ENCODE assay signal across 24 cellular contexts in genomic region chr1:95179205-95180001, GRCh38. TPM values are rescaled to one million over a fixed set of nuclear protein-coding genes. Genes with fewer than 3 reads are reported as not detected.
DNase-seq lines count a peak whose midpoint lies in the region; ATAC-seq, FAIRE-seq and TF ChIP-seq lines count a peak whose summit lies in the region.
"Had no signal": no experiment of that assay in that cellular context is flagged by ENCODE, and none has a peak within 500 bp of the region (broad histone marks: within the 10 kb centered on the region; RNA-seq: fewer than 3 reads in every experiment).

No MANE protein-coding gene starts in this region.

- 47% methylated on average over 2 of the region's 2 CpGs for WGBS in liver
- 100% methylated on average over 2 of the region's 2 CpGs for WGBS in HepG2 (ENCODE audit: low lambda C conversion rate)
- WGBS in aorta, 2 donors = 8 to 11% methylated on average over 2 of the region's 2 CpGs
- WGBS in GM23248 (ENCODE audit: low coverage in 1 of 2, low lambda C conversion rate in 2 of 2, missing lambda C conversion rate in 2 of 2), 2 experiments = 38 to 44% methylated on average over 2 of the region's 2 CpGs
- 56% methylated on average over 2 of the region's 2 CpGs for WGBS in hepatocyte (ENCODE audit: low lambda C conversion rate, missing lambda C conversion rate)

- H3K36me3 ChIP-seq in liver (ENCODE audit: control insufficient read depth in 4 of 4, insufficient read depth in 3 of 4, low read depth in 1 of 4, low read length in 3 of 4) (peaks cover 3 to 13% (median 8%) of the 10 kb centered on the region in 4 donors), HepG2 (replicated peaks in 1 of 2; ENCODE audit: control insufficient read depth in 1 of 2, insufficient read depth in 2 of 2, low read length in 2 of 2) (peaks cover 0 to 10% of the 10 kb centered on the region in 2 experiments; a peak in 1 of 5 replicates), WERI-Rb-1 (no peaks in the 10 kb centered on the region), aorta (ENCODE audit: control insufficient read depth in 1 of 2, insufficient read depth in 2 of 2, low read length in 1 of 2) (no peaks in the 10 kb centered on the region), GM23248 (ENCODE audit: low read depth) (no peaks in the 10 kb centered on the region), hepatocyte (replicated peaks; ENCODE audit: insufficient read depth, low read depth) (no peaks in the 10 kb centered on the region)
- H3K36me3 ChIP-seq: BLaER1, ovary had no signal

- intact Hi-C loops in HepG2 (cut with micrococcal nuclease; ENCODE audit: unreplicated experiment) = no loop called here
- intact Hi-C loops in left cardiac atrium (cut with DNase I) = no loop called here
- intact Hi-C loops in aorta (cut with DNase I) = no loop called here

- DNase-seq in HepG2 (ENCODE audit: low spot score) (no peak), WERI-Rb-1 (peak; percentile 63), left cardiac atrium (no peak), aorta (no peak), GM23248 (no peak), hepatocyte (ENCODE audit: low spot score) (no peak)
- DNase-seq: activated CD4-positive, alpha-beta T cell treated with anti-CD3 and anti-CD28 coated beads, Interleukin-2, amount 50 U/mL, for 4 hours; activated CD8-positive, alpha-beta memory T cell treated with anti-CD3 and anti-CD28 coated beads, Interleukin-2, amount 50 U/mL, for 48 hours; activated naive CD8-positive, alpha-beta T cell treated with anti-CD3 and anti-CD28 coated beads for 36 hours; effector memory CD8-positive, alpha-beta T cell; NCI-H1417 treated with DMSO at 0.1 percent for 48 hours; NCI-H748 treated with DMSO at 0.1 percent for 48 hours; ovary; PC-3; T-helper 17 cell had no signal

- H2AFZ ChIP-seq in HepG2 (ENCODE audit: low read length) (no peak overlapping the region), GM23248 (no peak overlapping the region), hepatocyte (no peak overlapping the region)

- TF ChIP-seq RAD21 in liver (IDR thresholded peaks at IDR 0.05) = no peak
- no peak for TF ChIP-seq RAD21 in HepG2 (CRISPR knock-in tag; IDR thresholded peaks at IDR 0.05)

- H3K4me3 ChIP-seq in liver (ENCODE audit: low read depth in 1 of 3, low read length in 3 of 3) = no peak overlapping the region
- H3K4me3 ChIP-seq in HepG2 (replicated peaks in 1 of 3; ENCODE audit: insufficient read depth in 1 of 3, low read depth in 2 of 3, low read length in 3 of 3) = no peak overlapping the region
- H3K4me3 ChIP-seq in WERI-Rb-1 (ENCODE audit: low read depth, low read length) = no peak overlapping the region
- no peak overlapping the region for H3K4me3 ChIP-seq in aorta (ENCODE audit: low read length in 2 of 2)
- no peak overlapping the region for H3K4me3 ChIP-seq in GM23248
- no peak overlapping the region for H3K4me3 ChIP-seq in hepatocyte
- H3K4me3 ChIP-seq: A549, BLaER1, ovary had no signal

- TF ChIP-seq POLR2A in HepG2 (IDR thresholded peaks at IDR 0.05; ENCODE audit: insufficient read depth in 1 of 2, low read depth in 2 of 2, low read length in 2 of 2) = no peak

- H3K4me2 ChIP-seq in HepG2 (ENCODE audit: low read depth, low read length) (no peak overlapping the region), GM23248 (ENCODE audit: unreplicated experiment) (no peak overlapping the region), hepatocyte (no peak overlapping the region)
- H3K4me2 ChIP-seq: A549, BLaER1 had no signal

- no peaks in the 10 kb centered on the region for H3K9me3 ChIP-seq in liver (ENCODE audit: control insufficient read depth in 4 of 4, low read length in 3 of 4)
- no peaks in the 10 kb centered on the region for H3K9me3 ChIP-seq in HepG2 (ENCODE audit: low read length)
- no peaks in the 10 kb centered on the region for H3K9me3 ChIP-seq in WERI-Rb-1 (ENCODE audit: severe bottlenecking)
- H3K9me3 ChIP-seq in aorta (ENCODE audit: control insufficient read depth, low read length) = no peaks in the 10 kb centered on the region
- H3K9me3 ChIP-seq in GM23248 (ENCODE audit: low read depth) = no peaks in the 10 kb centered on the region
- H3K9me3 ChIP-seq in hepatocyte (ENCODE audit: low read depth) = no peaks in the 10 kb centered on the region
- H3K9me3 ChIP-seq: A549, BLaER1, ovary had no signal

- no TSS peak for BruUV-seq in HepG2 (replicated peaks; lab: Mats Ljungman, UMichigan)

- CTCF ChIA-PET in HepG2 (lab: Yijun Ruan, JAX; ENCODE audit: low intra/inter-chr PET ratio, low total read pairs) = no interaction called here

- no peaks in the 10 kb centered on the region for H3K79me2 ChIP-seq in HepG2 (ENCODE audit: insufficient read depth, low read length)
- no peaks in the 10 kb centered on the region for H3K79me2 ChIP-seq in GM23248 (ENCODE audit: insufficient read depth)
- H3K79me2 ChIP-seq in hepatocyte = no peaks in the 10 kb centered on the region

- no peaks in the 10 kb centered on the region for H3K9me2 ChIP-seq in GM23248 (ENCODE audit: insufficient read depth)
- H3K9me2 ChIP-seq in hepatocyte (replicated peaks; ENCODE audit: insufficient read depth) = no peaks in the 10 kb centered on the region

- H3K27me3 ChIP-seq in liver (ENCODE audit: control insufficient read depth in 4 of 4, insufficient read depth in 4 of 4, low read length in 3 of 4) (no peaks in the 10 kb centered on the region), HepG2 (ENCODE audit: control insufficient read depth in 1 of 2, insufficient read depth in 2 of 2, low read length in 2 of 2) (no peaks in the 10 kb centered on the region), WERI-Rb-1 (ENCODE audit: insufficient read depth, low read depth, severe bottlenecking) (no peaks in the 10 kb centered on the region), aorta (ENCODE audit: control insufficient read depth in 1 of 2, insufficient read depth in 2 of 2, low read length in 1 of 2) (no peaks in the 10 kb centered on the region), GM23248 (replicated peaks; ENCODE audit: insufficient read depth) (no peaks in the 10 kb centered on the region; the same call in 1 of the 2 replicates), hepatocyte (no peaks in the 10 kb centered on the region)
- H3K27me3 ChIP-seq: BLaER1, ovary had no signal

- H4K20me1 ChIP-seq in HepG2 (ENCODE audit: insufficient read depth, low read length) (no peaks in the 10 kb centered on the region), GM23248 (ENCODE audit: insufficient read depth) (no peaks in the 10 kb centered on the region), hepatocyte (ENCODE audit: insufficient read depth, poor library complexity, severe bottlenecking) (no peaks in the 10 kb centered on the region)
- H4K20me1 ChIP-seq: BLaER1 had no signal

- no peak for TF ChIP-seq EP300 in HepG2 (IDR thresholded peaks at IDR 0.05; ENCODE audit: low read depth in 2 of 2, low read length in 2 of 2)
- no peak for TF ChIP-seq EP300 in HepG2 (CRISPR knock-in tag; IDR thresholded peaks at IDR 0.05; ENCODE audit: borderline replicate concordance)

- H3F3A ChIP-seq in GM23248 (ENCODE audit: insufficient read depth) = no peaks in the 10 kb centered on the region

- no peak overlapping the region for H3K9ac ChIP-seq in liver (ENCODE audit: low read depth in 1 of 2, low read length in 2 of 2)
- no peak overlapping the region for H3K9ac ChIP-seq in HepG2 (ENCODE audit: insufficient read depth, low read depth, low read length)
- H3K9ac ChIP-seq in GM23248 = no peak overlapping the region
- H3K9ac ChIP-seq: BLaER1 had no signal

- no peak for TF ChIP-seq CTCF in liver (IDR thresholded peaks at IDR 0.05; ENCODE audit: low read depth, low read length, missing input control)
- TF ChIP-seq CTCF in HepG2 (CRISPR knock-in tag; IDR thresholded peaks at IDR 0.05) = no peak
- no peak for TF ChIP-seq CTCF in WERI-Rb-1 (IDR thresholded peaks at IDR 0.05; ENCODE audit: low read depth, low read length)
- no peak for TF ChIP-seq CTCF in hepatocyte (IDR thresholded peaks at IDR 0.05; ENCODE audit: poor library complexity)

- peak overlapping the region in 1 of 2 donors; percentile 12 for H3K27ac ChIP-seq in liver (ENCODE audit: low read depth in 1 of 2, low read length in 2 of 2)
- no peak overlapping the region for H3K27ac ChIP-seq in HepG2 (ENCODE audit: extremely low read length, insufficient read depth, low read length)
- peak overlapping the region; percentile 64 for H3K27ac ChIP-seq in WERI-Rb-1
- no peak overlapping the region for H3K27ac ChIP-seq in aorta (ENCODE audit: low read depth in 1 of 2, low read length in 2 of 2)
- H3K27ac ChIP-seq in GM23248 = no peak overlapping the region
- H3K27ac ChIP-seq in hepatocyte = no peak overlapping the region
- H3K27ac ChIP-seq: A549, BLaER1, HL-60, ovary had no signal

- FAIRE-seq in HepG2 (lab: Jason Lieb, UNC) = no peak
- FAIRE-seq: A549, H1 had no signal

- ATAC-seq in HepG2 (no peak), left cardiac atrium (peak; percentile 77 to 86), aorta (ENCODE audit: low FRiP score) (peak; percentile 19), HG03097 (IDR thresholded peaks at IDR 0.05; ENCODE audit: low FRiP score, unreplicated experiment) (no peak)
- ATAC-seq: A549; effector memory CD8-positive, alpha-beta T cell; natural killer cell treated with Interleukin-12 subunit alpha and Interleukin-12 subunit beta and Interleukin-15 and Interleukin-18, amount 100 ng/mL, for 72 hours; PC-3; sciatic nerve; T-helper 17 cell; WTC11 had no signal

- in situ Hi-C loops in HepG2 (cut with HindIII; ENCODE audit: extremely low pct_ligation_motif_present, low pct_unique_long_range_greater_than_20kb) (no loop called here), GM23248 (cut with MboI) (no loop called here)

- peaks cover 0 to 10% (median 0%) of the 10 kb centered on the region in 4 donors for H3K4me1 ChIP-seq in liver (ENCODE audit: control insufficient read depth in 4 of 4, insufficient read depth in 4 of 4, low read length in 3 of 4)
- peaks cover 6% of the 10 kb centered on the region for H3K4me1 ChIP-seq in HepG2 (ENCODE audit: insufficient read depth, low read length)
- peaks cover 0 to 2% of the 10 kb centered on the region in 2 donors for H3K4me1 ChIP-seq in aorta (ENCODE audit: control insufficient read depth in 1 of 2, insufficient read depth in 2 of 2, low read length in 2 of 2)
- H3K4me1 ChIP-seq in GM23248 (ENCODE audit: insufficient read depth) = no peaks in the 10 kb centered on the region
- no peaks in the 10 kb centered on the region for H3K4me1 ChIP-seq in hepatocyte (ENCODE audit: insufficient read depth)

- POLR2A ChIA-PET in HepG2 (lab: Yijun Ruan, JAX) = no interaction called here

RNA-seq across cellular contexts. Expression of gene RWDD3, which starts 54.6 kb away (rescaled TPM):
- 1 to 10 TPM; 7.0 to 7.1 TPM for total RNA-seq in liver
- 10 to 100 TPM in 1 of 2 donors, 1 to 10 TPM in 1; 5.8 to 11.1 TPM for polyA plus RNA-seq in liver
- total RNA-seq in HepG2 (2016; rRNA removed; fragmentation: Illumina TruSeq; extraction: Trizol) = 21.2 and 22.7 TPM in 2 replicates
- 4.8 and 7.5 TPM in 2 replicates for total RNA-seq in HepG2 (2016; cell fraction: cytosol; rRNA removed; fragmentation: Illumina TruSeq; extraction: Trizol; ENCODE audit: low read depth)
- total RNA-seq in HepG2 (2016; cell fraction: insoluble cytoplasmic fraction; rRNA removed; fragmentation: Illumina TruSeq; extraction: Trizol) = 20.5 and 25.9 TPM in 2 replicates
- 15.8 and 16.6 TPM in 2 replicates for total RNA-seq in HepG2 (2016; cell fraction: membrane; rRNA removed; fragmentation: Illumina TruSeq; extraction: Trizol)
- total RNA-seq in HepG2 (2016; cell fraction: nucleus; rRNA removed; fragmentation: Illumina TruSeq; extraction: Trizol) = 26.9 and 28.8 TPM in 2 replicates
- polyA plus RNA-seq in HepG2 (2011; rRNA removed) = 16.2 and 18.3 TPM in 2 replicates
- polyA plus RNA-seq in HepG2 (2011; cell fraction: cytosol; rRNA removed) = 8.0 and 10.2 TPM in 2 replicates
- 17.2 and 19.7 TPM in 2 replicates for polyA plus RNA-seq in HepG2 (2011; cell fraction: nucleus; rRNA removed)
- 15.3 and 20.4 TPM in 2 replicates for polyA plus RNA-seq in HepG2 (2012)
- polyA plus RNA-seq in HepG2 (2016; cell fraction: cytosol; fragmentation: Illumina TruSeq; extraction: Trizol; ENCODE audit: low read depth) = 7.6 and 10.7 TPM in 2 replicates
- 23.8 and 27.0 TPM in 2 replicates for polyA plus RNA-seq in HepG2 (2016; cell fraction: insoluble cytoplasmic fraction; fragmentation: Illumina TruSeq; extraction: Trizol; ENCODE audit: low read depth)
- polyA plus RNA-seq in HepG2 (2016; cell fraction: membrane; fragmentation: Illumina TruSeq; extraction: Trizol; ENCODE audit: low read depth) = 13.8 and 14.0 TPM in 2 replicates
- 43.8 and 46.3 TPM in 2 replicates for polyA plus RNA-seq in HepG2 (2016; cell fraction: nucleus; fragmentation: Illumina TruSeq; extraction: Trizol; ENCODE audit: insufficient read depth, low read depth)
- polyA minus RNA-seq in HepG2 (2011; rRNA and poly(A)+ RNA removed; ENCODE audit: low replicate concordance) = 2.3 and 4.1 TPM in 2 replicates
- polyA minus RNA-seq in HepG2 (2011; cell fraction: cytosol; rRNA and poly(A)+ RNA removed) = 3.7 and 4.5 TPM in 2 replicates
- 17.4 and 24.0 TPM in 2 replicates for polyA minus RNA-seq in HepG2 (2011; cell fraction: nucleus; rRNA and poly(A)+ RNA removed)
- 10 to 100 TPM; 12.3 to 17.7 TPM for total RNA-seq in left cardiac atrium
- 10 to 100 TPM; 16.7 to 18.3 TPM for total RNA-seq in aorta
- polyA plus RNA-seq in aorta = 10 to 100 TPM; 23.4 to 25.5 TPM
- total RNA-seq in GM23248 (2014; rRNA removed; shearing (Covaris generic)) = 13.6 and 16.6 TPM in 2 replicates
- polyA plus RNA-seq in GM23248 (2016; fragmentation: Nextera tagmentation; extraction: Ambion mirVana) = 25.4 and 25.5 TPM in 2 replicates
- total RNA-seq in hepatocyte = 25.0 and 28.5 TPM in 2 replicates
- 18.9 and 23.0 TPM in 2 replicates for polyA plus RNA-seq in hepatocyte

Comparison
In these comparisons a context has a peak if more than half of its experiments do, and no peak if none do; other contexts are left out.
1. ATAC-seq: peak in left cardiac atrium (2 of 2) and aorta (single experiment); none in HepG2 (single experiment) and HG03097 (single experiment).